ENCODE assay signal across 17 cellular contexts in genomic region chr15:62824111-62824737, GRCh38.
A peak's percentile ranks its signal among the peaks of the same experiment; 100 is the strongest.
DNase-seq lines count a peak whose midpoint lies in the region; ATAC-seq, FAIRE-seq and TF ChIP-seq lines count a peak whose summit lies in the region.
"Had no signal": no experiment of that assay in that cellular context is flagged by ENCODE, and none has a peak within 500 bp of the region (broad histone marks: within the 10 kb centered on the region; RNA-seq: fewer than 3 reads in every experiment).

No MANE protein-coding gene starts in this region.

- H3K4me1 ChIP-seq in cardiac muscle cell (ENCODE audit: low read depth) (peaks cover 46% of the 10 kb centered on the region), right atrium auricular region (no peaks in the 10 kb centered on the region), astrocyte (ENCODE audit: insufficient read depth, low read length) (peaks cover 19% of the 10 kb centered on the region), stomach (peaks cover 0 to 39% (median 17%) of the 10 kb centered on the region in 4 donors)
- H3K4me1 ChIP-seq: tibial nerve had no signal

- DNase-seq in cardiac muscle cell (ENCODE audit: low read depth in 1 of 2, low spot score in 1 of 2) (peak in 1 of 2 donors; percentile 60), right atrium auricular region (ENCODE audit: low spot score) (no peak), astrocyte (ENCODE audit: low read depth) (peak; percentile 81), foreskin melanocyte (peak; percentile 71), stomach (no peak), NCI-H1105 (lab: John Stamatoyannopoulos, UW) (no peak), cardiac septum (ENCODE audit: low spot score) (no peak)
- DNase-seq: 8988T; activated T-cell treated with anti-CD3 and anti-CD28 coated beads, Interleukin-2, amount 50 U/mL, for 1 hour; DMS153; effector memory CD8-positive, alpha-beta T cell; Kasumi-1 had no signal

- ATAC-seq in HG03039 (IDR thresholded peaks at IDR 0.05; ENCODE audit: unreplicated experiment): no peak
- ATAC-seq: activated CD4-positive, CD25-positive, alpha-beta regulatory T cell treated with anti-CD3 and anti-CD28 coated beads, Interleukin-2, amount 50 U/mL, for 24 hours; effector memory CD8-positive, alpha-beta T cell; GM12878 had no signal

- H3K4me3 ChIP-seq in cardiac muscle cell (no peak overlapping the region), right atrium auricular region (no peak overlapping the region), astrocyte (ENCODE audit: insufficient read depth, low read depth, low read length) (no peak overlapping the region), stomach (no peak overlapping the region)
- H3K4me3 ChIP-seq: GM12878, lung, tibial nerve had no signal

- no peaks in the 10 kb centered on the region for H3K79me2 ChIP-seq in astrocyte (ENCODE audit: insufficient read depth, low read length)

- H3K27me3 Mint-ChIP-seq in astrocyte (ENCODE audit: low read depth, unreplicated experiment): no peaks in the 10 kb centered on the region

- no peak overlapping the region for H2AFZ ChIP-seq in astrocyte (ENCODE audit: low read depth, low read length)

- no peaks in the 10 kb centered on the region for H3K9me3 Mint-ChIP-seq in astrocyte (ENCODE audit: unreplicated experiment)
- H3K9me3 Mint-ChIP-seq: effector memory CD8-positive, alpha-beta T cell had no signal

- H3K9me3 ChIP-seq in cardiac muscle cell (ENCODE audit: low read depth) (no peaks in the 10 kb centered on the region), right atrium auricular region (no peaks in the 10 kb centered on the region), astrocyte (ENCODE audit: insufficient read depth, low read depth, low read length) (no peaks in the 10 kb centered on the region), stomach (no peaks in the 10 kb centered on the region)
- H3K9me3 ChIP-seq: tibial nerve had no signal

- H3K4me3 Mint-ChIP-seq in astrocyte (ENCODE audit: unreplicated experiment): no peak overlapping the region
- H3K4me3 Mint-ChIP-seq: effector memory CD8-positive, alpha-beta T cell had no signal

- peaks cover 24% of the 10 kb centered on the region for H3K4me1 Mint-ChIP-seq in astrocyte (ENCODE audit: low read depth, unreplicated experiment)

- WGBS in stomach, 5 donors: 39 to 48% (median 44%) methylated on average over 2 of the region's 2 CpGs

- TF ChIP-seq CTCF in cardiac muscle cell (IDR thresholded peaks at IDR 0.05; ENCODE audit: low read depth, low read length): no peak
- TF ChIP-seq CTCF in right atrium auricular region (IDR thresholded peaks at IDR 0.05): no peak
- no peak for TF ChIP-seq CTCF in astrocyte (IDR thresholded peaks at IDR 0.05; ENCODE audit: insufficient read depth, low read depth, low read length)
- TF ChIP-seq CTCF in stomach (IDR thresholded peaks at IDR 0.05): no peak

- H3K36me3 Mint-ChIP-seq in astrocyte (ENCODE audit: low read depth, unreplicated experiment): peaks cover 16% of the 10 kb centered on the region

- H3K36me3 ChIP-seq in cardiac muscle cell: no peaks in the 10 kb centered on the region
- peaks cover 14% of the 10 kb centered on the region for H3K36me3 ChIP-seq in right atrium auricular region
- no peaks in the 10 kb centered on the region for H3K36me3 ChIP-seq in astrocyte (ENCODE audit: insufficient read depth, low read length)
- H3K36me3 ChIP-seq in stomach: peaks cover 0 to 16% (median 12%) of the 10 kb centered on the region in 4 donors

- TF ChIP-seq EP300 in stomach (IDR thresholded peaks at IDR 0.05): no peak

- H4K20me1 ChIP-seq in astrocyte (ENCODE audit: insufficient read depth, low read length): no peaks in the 10 kb centered on the region

- peak overlapping the region; percentile 57 for H3K4me2 ChIP-seq in astrocyte (ENCODE audit: low read length)

- peak overlapping the region; percentile 19 for H3K9ac ChIP-seq in astrocyte (ENCODE audit: low read length)

- FAIRE-seq in astrocyte (lab: Jason Lieb, UNC): peak; percentile 88
- FAIRE-seq: GM12878 had no signal

- peak overlapping the region; percentile 22 for H3K27ac ChIP-seq in cardiac muscle cell
- no peak overlapping the region for H3K27ac ChIP-seq in right atrium auricular region
- H3K27ac ChIP-seq in astrocyte (ENCODE audit: low read depth, low read length): peak overlapping the region; percentile 51
- H3K27ac ChIP-seq in stomach: peak overlapping the region in 2 of 5 donors; percentile 37 to 43
- H3K27ac ChIP-seq: tibial nerve had no signal

- H3K27me3 ChIP-seq in cardiac muscle cell (no peaks in the 10 kb centered on the region), right atrium auricular region (no peaks in the 10 kb centered on the region), astrocyte (ENCODE audit: insufficient read depth, low read length) (no peaks in the 10 kb centered on the region), stomach (no peaks in the 10 kb centered on the region)
- H3K27me3 ChIP-seq: tibial nerve had no signal

- intact Hi-C loops in stomach (cut with DNase I; ENCODE audit: low total_unique reads): no loop called here
- intact Hi-C loops in cardiac septum (cut with DNase I): no loop called here

- H3K27ac Mint-ChIP-seq in astrocyte (ENCODE audit: unreplicated experiment): peak overlapping the region; percentile 77
- H3K27ac Mint-ChIP-seq: effector memory CD8-positive, alpha-beta T cell had no signal

- TF ChIP-seq POLR2A in stomach (IDR thresholded peaks at IDR 0.05): no peak

Comparison
In these comparisons a context has a peak if more than half of its experiments do, and no peak if none do; other contexts are left out.
1. H3K27ac ChIP-seq: peak in cardiac muscle cell (single experiment) and astrocyte (single experiment); none in right atrium auricular region (0 of 2).
2. DNase-seq: peak in astrocyte (single experiment) and foreskin melanocyte (single experiment); none in right atrium auricular region (single experiment), stomach (single experiment), NCI-H1105 (single experiment) and cardiac septum (single experiment).